14 cellular contexts compared by ENCODE assay signal in genomic region chr13:73954808-73955207, GRCh38.
DNase-seq lines count a peak whose midpoint lies in the region; ATAC-seq, FAIRE-seq and TF ChIP-seq lines count a peak whose summit lies in the region.
"Had no signal": no experiment of that assay in that cellular context is flagged by ENCODE, and none has a peak within 500 bp of the region (broad histone marks: within the 10 kb centered on the region; RNA-seq: fewer than 3 reads in every experiment).

No MANE protein-coding gene starts in this region.

- H3K9me3 ChIP-seq in GM12878 (replicated peaks; ENCODE audit: control insufficient read depth, insufficient read depth, low read length) (no peaks in the 10 kb centered on the region), right atrium auricular region (no peaks in the 10 kb centered on the region)

- H3K36me3 ChIP-seq in GM12878 (ENCODE audit: control insufficient read depth in 2 of 2, insufficient read depth in 2 of 2, low read length in 1 of 2) (no peaks in the 10 kb centered on the region), right atrium auricular region (no peaks in the 10 kb centered on the region)

- H3K9me3 Mint-ChIP-seq in endothelial cell (ENCODE audit: unreplicated experiment), result no peaks in the 10 kb centered on the region
- H3K9me3 Mint-ChIP-seq: H9; T-helper 2 cell treated with Interferon-gamma antibody and Interleukin-4, amounts not matched to agents 5 μg/mL and 100 μg/mL, for 36 hours had no signal

- no peak overlapping the region for H3K9ac ChIP-seq in GM12878 (ENCODE audit: control insufficient read depth, insufficient read depth, low read length)

- BruUV-seq in GM12878 (replicated peaks; lab: Mats Ljungman, UMichigan), result no TSS peak

- peak; percentile 57 for ATAC-seq in GM18867 (IDR thresholded peaks at IDR 0.05; ENCODE audit: unreplicated experiment)
- peak; percentile 80 for ATAC-seq in GM21515 (IDR thresholded peaks at IDR 0.05; ENCODE audit: unreplicated experiment)
- peak; percentile 60 for ATAC-seq in HG02938 (IDR thresholded peaks at IDR 0.05; ENCODE audit: unreplicated experiment)
- ATAC-seq in GM12878, result peak; percentile 44; the same call in 1 of the 3 replicates

- intact Hi-C loops in GM12878 (cut with micrococcal nuclease; ENCODE audit: unreplicated experiment), result no loop called here

- no peaks in the 10 kb centered on the region for H4K20me1 ChIP-seq in GM12878 (ENCODE audit: control insufficient read depth, insufficient read depth)

- RAD21 ChIA-PET in GM12878 (lab: Charles Lee; ENCODE audit: unreplicated experiment), result no interaction called here

- H3K4me2 ChIP-seq in GM12878 (ENCODE audit: control insufficient read depth, insufficient read depth), result no peak overlapping the region

- no peak overlapping the region for H3K4me3 Mint-ChIP-seq in endothelial cell (ENCODE audit: unreplicated experiment)
- H3K4me3 Mint-ChIP-seq: B cell; H9; T-helper 2 cell treated with Interferon-gamma antibody and Interleukin-4, amounts not matched to agents 5 μg/mL and 100 μg/mL, for 36 hours had no signal

- H3K4me1 ChIP-seq in GM12878 (ENCODE audit: control insufficient read depth, insufficient read depth, low read length) (no peaks in the 10 kb centered on the region), right atrium auricular region (peaks cover 0 to 16% of the 10 kb centered on the region in 2 donors)

- H3K27ac ChIP-seq in GM12878 (ENCODE audit: control insufficient read depth, insufficient read depth) (no peak overlapping the region), right atrium auricular region (no peak overlapping the region)

- H2AFZ ChIP-seq in GM12878 (ENCODE audit: control insufficient read depth, low read depth, low read length), result no peak overlapping the region

- H3K27ac Mint-ChIP-seq in endothelial cell (ENCODE audit: unreplicated experiment), result no peak overlapping the region
- H3K27ac Mint-ChIP-seq: B cell; H9; T-helper 2 cell treated with Interferon-gamma antibody and Interleukin-4, amounts not matched to agents 5 μg/mL and 100 μg/mL, for 36 hours had no signal

- no peaks in the 10 kb centered on the region for H3K36me3 Mint-ChIP-seq in endothelial cell (ENCODE audit: low read depth, unreplicated experiment)

- TF ChIP-seq RAD21 in GM12878 (IDR thresholded peaks at IDR 0.05; ENCODE audit: insufficient read depth, low read depth, low read length), result no peak

- H3K4me1 Mint-ChIP-seq in endothelial cell (ENCODE audit: unreplicated experiment), result peaks cover 12% of the 10 kb centered on the region
- H3K4me1 Mint-ChIP-seq: H9 had no signal

- H3K27me3 Mint-ChIP-seq in endothelial cell (ENCODE audit: unreplicated experiment), result no peaks in the 10 kb centered on the region
- H3K27me3 Mint-ChIP-seq: B cell had no signal

- no peak for FAIRE-seq in GM12878 (lab: Jason Lieb, UNC)

- H3K79me2 ChIP-seq in GM12878 (ENCODE audit: control insufficient read depth, insufficient read depth, low read length), result peaks cover 3% of the 10 kb centered on the region; the same call in 1 of the 2 replicates

- no peaks in the 10 kb centered on the region for H3K27me3 ChIP-seq in GM12878 (replicated peaks in 1 of 2; ENCODE audit: control insufficient read depth in 2 of 2, insufficient read depth in 2 of 2, low read length in 1 of 2)
- no peaks in the 10 kb centered on the region for H3K27me3 ChIP-seq in right atrium auricular region

- no peak for TF ChIP-seq CTCF in GM12878 (IDR thresholded peaks at IDR 0.05 in 2 of 3, conservative IDR thresholded peaks at IDR 0.05 in 1 of 3; ENCODE audit: control insufficient read depth in 2 of 3, extremely low read depth in 1 of 3, insufficient read depth in 1 of 3, low read depth in 3 of 3, low read length in 3 of 3)
- TF ChIP-seq CTCF in right atrium auricular region (IDR thresholded peaks at IDR 0.05), result no peak
- TF ChIP-seq CTCF in endothelial cell (IDR thresholded peaks at IDR 0.05; ENCODE audit: unreplicated experiment), result no peak

- DNase-seq in GM12878 (ENCODE audit: low read depth, low spot score), result no peak
- DNase-seq in right atrium auricular region (ENCODE audit: low spot score), result no peak
- DNase-seq in dedifferentiated amniotic fluid mesenchymal stem cell (ENCODE audit: extremely low spot score), result no peak
- DNase-seq in NCI-H1417 (lab: John Stamatoyannopoulos, UW), result no peak
- DNase-seq in endothelial cell (ENCODE audit: low spot score), result no peak
- DNase-seq: DMS79 treated with DMSO at 0.1 percent for 48 hours, H9, mesendoderm, NCI-H2081 had no signal

- 100% methylated on average over 1 of the region's 1 CpG for WGBS in GM12878 (ENCODE audit: insufficient coverage, insufficient replicate concordance, low lambda C conversion rate, missing lambda C conversion rate)

- no peak for TF ChIP-seq POLR2A in GM12878 (IDR thresholded peaks at IDR 0.05; ENCODE audit: low read depth, low read length)

- POLR2A ChIA-PET in GM12878 (lab: Charles Lee), result no interaction called here

- H3K4me3 ChIP-seq in GM12878 (no peak overlapping the region), right atrium auricular region (no peak overlapping the region)

- in situ Hi-C loops in GM12878 (cut with MboI), result no loop called here

- SMC1A ChIA-PET in GM12878 (lab: Charles Lee; ENCODE audit: uncharacterized antibody, unreplicated experiment), result no interaction called here

- no peak for TF ChIP-seq EP300 in GM12878 (IDR thresholded peaks at IDR 0.05; ENCODE audit: borderline replicate concordance in 1 of 2, control insufficient read depth in 1 of 2, low read depth in 2 of 2, low read length in 2 of 2)

- CTCF ChIA-PET in GM12878 (lab: Yijun Ruan, JAX), result no interaction called here

TF ChIP-seq in GM12878, 131 proteins besides CTCF, POLR2A, EP300 and RAD21 (continues in another document):
- TF ChIP-seq RBBP5 (conservative IDR thresholded peaks at IDR 0.05), result no peak
- no peak for TF ChIP-seq ZBTB11 (CRISPR knock-in tag; IDR thresholded peaks at IDR 0.05)
- no peak for TF ChIP-seq BCLAF1 (IDR thresholded peaks at IDR 0.05)
- no peak for TF ChIP-seq IKZF2 (IDR thresholded peaks at IDR 0.05)
- TF ChIP-seq TBL1XR1 (IDR thresholded peaks at IDR 0.05; ENCODE audit: low read depth, low read length), result no peak
- TF ChIP-seq IRF5 (IDR thresholded peaks at IDR 0.05; ENCODE audit: borderline replicate concordance), result no peak
- no peak for TF ChIP-seq POLR2AphosphoS5 (IDR thresholded peaks at IDR 0.05; ENCODE audit: low read length)
